Comparison of ENCODE assay signal across 28 cellular contexts in the genomic region with DNA sequence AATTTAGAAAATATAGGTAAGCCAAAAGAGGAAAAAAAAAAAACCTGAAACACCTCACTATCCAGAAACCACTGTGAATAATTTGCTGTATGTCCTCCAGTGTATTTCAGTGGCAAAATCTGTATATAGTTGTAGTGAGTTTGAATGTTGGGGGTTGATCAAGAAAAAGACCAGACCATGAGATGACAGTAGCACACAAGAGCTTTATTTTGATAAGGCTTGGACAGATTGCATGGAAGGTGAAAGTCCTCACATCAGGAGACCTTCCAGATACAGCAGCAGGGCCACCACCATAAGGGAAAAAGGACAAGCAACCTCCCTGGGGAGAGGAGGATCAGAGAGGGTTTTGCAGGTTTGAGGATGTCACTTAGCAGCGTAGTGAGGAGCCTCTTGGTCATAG.
"Had no signal": no experiment of that assay in that cellular context is flagged by ENCODE, and none has a peak within 500 bp of the region (broad histone marks: within the 10 kb centered on the region; RNA-seq: fewer than 3 reads in every experiment).

No MANE protein-coding gene starts in this region.

- H3K9me3 ChIP-seq: pancreas, prostate gland, right lobe of liver, thyroid gland had no signal

- FAIRE-seq: pancreas, small intestine, urothelium cell line had no signal

- H3K36me3 ChIP-seq: neutrophil, pancreas, prostate gland, right atrium auricular region, right lobe of liver, sigmoid colon, stomach, thoracic aorta, thyroid gland, tibial nerve, upper lobe of left lung had no signal

- H3K4me1 ChIP-seq: pancreas, prostate gland, right atrium auricular region, right lobe of liver, sigmoid colon, stomach, thyroid gland, tibial nerve, upper lobe of left lung had no signal

- H3K4me3 Mint-ChIP-seq: naive thymus-derived CD8-positive, alpha-beta T cell; natural killer cell treated with Interleukin-12 subunit alpha and Interleukin-12 subunit beta and Interleukin-15 and Interleukin-18, amount 100 ng/mL, for 72 hours; nephron progenitor cell; neural crest cell; stimulated activated effector memory CD8-positive, alpha-beta T cell treated with anti-CD3 and anti-CD28 coated beads, Interleukin-12 subunit alpha, Interleukin-12 subunit beta, amount 100 ng/mL, for 72 hours; stimulated activated naive B cell treated with anti-CD40 and anti-IgM and Interleukin-4, amounts not matched to agents 10 μg/mL and 1 μg/mL and 100 μg/mL, for 72 hours; stimulated activated naive CD8-positive, alpha-beta T cell treated with anti-CD3 and anti-CD28 coated beads, Interleukin-15, Interleukin-2, amounts not matched to agents 100 ng/mL and 50 ng/mL, for 24 hours had no signal

- H3K27ac Mint-ChIP-seq: naive thymus-derived CD8-positive, alpha-beta T cell; natural killer cell treated with Interleukin-12 subunit alpha and Interleukin-12 subunit beta and Interleukin-15 and Interleukin-18, amount 100 ng/mL, for 72 hours; nephron progenitor cell; stimulated activated effector memory CD8-positive, alpha-beta T cell treated with anti-CD3 and anti-CD28 coated beads, Interleukin-12 subunit alpha, Interleukin-12 subunit beta, amount 100 ng/mL, for 72 hours; stimulated activated naive B cell treated with anti-CD40 and anti-IgM and Interleukin-4, amounts not matched to agents 10 μg/mL and 1 μg/mL and 100 μg/mL, for 72 hours; stimulated activated naive CD8-positive, alpha-beta T cell treated with anti-CD3 and anti-CD28 coated beads, Interleukin-15, Interleukin-2, amounts not matched to agents 100 ng/mL and 50 ng/mL, for 24 hours had no signal

- H3K27ac ChIP-seq: neutrophil, pancreas, prostate gland, right atrium auricular region, right lobe of liver, sigmoid colon, stomach, thoracic aorta, thyroid gland, tibial nerve, upper lobe of left lung had no signal

- DNase-seq: naive thymus-derived CD8-positive, alpha-beta T cell; nephron progenitor cell; nucleus accumbens; pancreas; retina; right lobe of liver; sigmoid colon; small intestine; stimulated activated CD4-positive, alpha-beta T cell treated with anti-CD3 and anti-CD28 coated beads, Interleukin-15, amount 100 ng/mL, for 24 hours; stimulated activated CD4-positive, alpha-beta T cell treated with anti-CD3 and anti-CD28 coated beads, Interleukin-2, amount 100 ng/mL, for 24 hours; stimulated activated CD4-positive, alpha-beta T cell treated with anti-CD3 and anti-CD28 coated beads, Interleukin-2, amount 100 ng/mL, for 48 hours; stimulated activated CD4-positive, alpha-beta T cell treated with anti-CD3 and anti-CD28 coated beads, Interleukin-4, amount 100 ng/mL, for 24 hours; stimulated activated naive B cell treated with anti-CD40 and anti-IgM and Interleukin-4, amounts not matched to agents 10 μg/mL and 1 μg/mL and 100 μg/mL, for 72 hours; stimulated activated naive CD4-positive, alpha-beta T cell treated with Interleukin-2 at 50 U/mL for 16 hours; stomach; thyroid gland; trophoblast cell; upper lobe of left lung had no signal

- H3K27me3 ChIP-seq: pancreas, right atrium auricular region, right lobe of liver, sigmoid colon, thyroid gland, tibial nerve, upper lobe of left lung had no signal

- H3K4me1 Mint-ChIP-seq: naive thymus-derived CD8-positive, alpha-beta T cell; nephron progenitor cell; stimulated activated effector memory CD8-positive, alpha-beta T cell treated with anti-CD3 and anti-CD28 coated beads, Interleukin-12 subunit alpha, Interleukin-12 subunit beta, amount 100 ng/mL, for 72 hours had no signal

- H3K9me3 Mint-ChIP-seq: natural killer cell treated with Interleukin-12 subunit alpha and Interleukin-12 subunit beta and Interleukin-15 and Interleukin-18, amount 100 ng/mL, for 72 hours had no signal

- H3K36me3 Mint-ChIP-seq: natural killer cell treated with Interleukin-12 subunit alpha and Interleukin-12 subunit beta and Interleukin-15 and Interleukin-18, amount 100 ng/mL, for 72 hours; stimulated activated effector memory CD8-positive, alpha-beta T cell treated with anti-CD3 and anti-CD28 coated beads, Interleukin-12 subunit alpha, Interleukin-12 subunit beta, amount 100 ng/mL, for 72 hours had no signal

- H3K4me3 ChIP-seq: pancreas, prostate gland, right atrium auricular region, right lobe of liver, sigmoid colon, stomach, thoracic aorta, thyroid gland, tibial nerve, upper lobe of left lung had no signal

- ATAC-seq: naive thymus-derived CD8-positive, alpha-beta T cell; natural killer cell treated with Interleukin-12 subunit alpha and Interleukin-12 subunit beta and Interleukin-15 and Interleukin-18, amount 100 ng/mL, for 72 hours; pancreas; right lobe of liver; stimulated activated effector memory CD8-positive, alpha-beta T cell treated with anti-CD3 and anti-CD28 coated beads, Interleukin-12 subunit alpha, Interleukin-12 subunit beta, amount 100 ng/mL, for 72 hours; stimulated activated naive B cell treated with anti-CD40 and anti-IgM and Interleukin-4, amounts not matched to agents 10 μg/mL and 1 μg/mL and 100 μg/mL, for 72 hours had no signal
